33 cellular contexts compared by ENCODE assay signal in the genomic region with DNA sequence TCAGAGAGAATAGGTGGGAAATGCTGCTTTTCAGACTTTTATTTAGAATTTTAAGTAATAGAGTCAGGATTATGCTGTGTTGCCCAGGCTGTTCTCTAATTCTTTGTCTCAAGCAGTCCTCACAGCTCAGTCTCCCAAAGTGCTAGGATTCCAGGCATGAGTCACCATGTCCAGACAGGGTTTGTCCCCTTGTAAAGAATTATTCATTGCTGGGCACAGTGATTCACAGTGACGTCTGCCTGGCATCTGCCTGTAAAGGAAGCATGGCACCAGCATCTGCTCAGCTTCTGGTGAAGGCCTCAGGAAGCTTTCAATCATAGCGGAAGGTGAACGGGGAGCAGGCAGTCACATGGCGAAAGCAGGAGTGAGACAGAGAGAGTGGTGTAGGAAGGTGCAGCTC. TPM values are rescaled to one million over a fixed set of nuclear protein-coding genes. Genes with fewer than 3 reads are reported as not detected.
DNase-seq lines count a peak whose midpoint lies in the region; ATAC-seq, FAIRE-seq and TF ChIP-seq lines count a peak whose summit lies in the region.
"Had no signal": no experiment of that assay in that cellular context is flagged by ENCODE, and none has a peak within 500 bp of the region (broad histone marks: within the 10 kb centered on the region; RNA-seq: fewer than 3 reads in every experiment).

No MANE protein-coding gene starts in this region.

- H4K91ac ChIP-seq in trophoblast cell (ENCODE audit: low read depth, low read length): no peak overlapping the region

- H3K36me3 ChIP-seq in GM23248 (ENCODE audit: low read depth): peaks cover 11% of the 10 kb centered on the region; the same call in 1 of the 2 replicates
- H3K36me3 ChIP-seq in PC-3 (ENCODE audit: low read depth, low read length): peaks cover 36% of the 10 kb centered on the region
- no peaks in the 10 kb centered on the region for H3K36me3 ChIP-seq in bronchial epithelial cell (ENCODE audit: control insufficient read depth, insufficient read depth, low read length)
- H3K36me3 ChIP-seq in trophoblast cell (ENCODE audit: control insufficient read depth in 1 of 2, insufficient read depth in 2 of 2, low read length in 2 of 2): peaks cover 4 to 8% of the 10 kb centered on the region in 2 experiments

- peaks cover under 1% of the 10 kb centered on the region for H3K79me1 ChIP-seq in trophoblast cell (ENCODE audit: low read length)

- in situ Hi-C loops in GM23248 (cut with MboI): no loop called here

- H3K27me3 ChIP-seq in GM23248 (replicated peaks; ENCODE audit: insufficient read depth) (no peaks in the 10 kb centered on the region), PC-3 (ENCODE audit: low read length) (no peaks in the 10 kb centered on the region), bronchial epithelial cell (ENCODE audit: control insufficient read depth, insufficient read depth, low read length) (no peaks in the 10 kb centered on the region), trophoblast cell (ENCODE audit: insufficient read depth, low read length) (no peaks in the 10 kb centered on the region)
- H3K27me3 ChIP-seq: BLaER1 treated with 17β-estradiol and CSF1 and Interleukin-3, amounts not matched to agents 10 nM and 100 nM; gastrocnemius medialis; ovary; transverse colon had no signal

- H3K23ac ChIP-seq in trophoblast cell (ENCODE audit: low read length): no peak overlapping the region

- H2BK120ac ChIP-seq in trophoblast cell (ENCODE audit: insufficient read depth, low read length, poor library complexity): no peak overlapping the region

- H3K9ac ChIP-seq in GM23248 (no peak overlapping the region), PC-3 (ENCODE audit: low read length) (no peak overlapping the region), trophoblast cell (ENCODE audit: low read length) (no peak overlapping the region)
- H3K9ac ChIP-seq: BLaER1 treated with 17β-estradiol and CSF1 and Interleukin-3, amounts not matched to agents 10 nM and 100 nM had no signal

- peak overlapping the region; percentile 38 for H3K27ac ChIP-seq in GM23248
- H3K27ac ChIP-seq in PC-3 (ENCODE audit: low read length): no peak overlapping the region
- H3K27ac ChIP-seq in trophoblast cell (ENCODE audit: low read depth, low read length): no peak overlapping the region
- H3K27ac ChIP-seq: gastrocnemius medialis, ovary, skin epidermis, transverse colon had no signal

- no peak overlapping the region for H3K14ac ChIP-seq in trophoblast cell (ENCODE audit: low read length)

- CTCF ChIA-PET in PC-3 (lab: Charles Lee): no interaction called here

- peak; percentile 19; the same call in 1 of the 2 replicates for ATAC-seq in PC-3
- ATAC-seq: activated naive CD8-positive, alpha-beta T cell treated with anti-CD3 and anti-CD28 coated beads, Interleukin-2, amount 50 U/mL, for 24 hours; activated T-cell treated with anti-CD3 and anti-CD28 coated beads, Interleukin-2, amount 50 U/mL, for 72 hours; effector memory CD8-positive, alpha-beta T cell; gastrocnemius medialis; HCT116; stimulated activated memory B cell treated with anti-CD40 and anti-IgM and Interleukin-4, amounts not matched to agents 10 μg/mL and 1 μg/mL and 100 μg/mL, for 72 hours; T-cell had no signal

- BruUV-seq in PC-3 (replicated peaks; lab: Mats Ljungman, UMichigan): no TSS peak

- no peak overlapping the region for H2BK12ac ChIP-seq in trophoblast cell (ENCODE audit: low read length)

- H3K4me2 ChIP-seq in GM23248 (ENCODE audit: unreplicated experiment): no peak overlapping the region
- no peak overlapping the region for H3K4me2 ChIP-seq in PC-3 (ENCODE audit: low read length)
- no peak overlapping the region for H3K4me2 ChIP-seq in trophoblast cell (ENCODE audit: low read length)

- H2BK5ac ChIP-seq in trophoblast cell (ENCODE audit: low read depth, low read length, poor library complexity): no peak overlapping the region

- H3K9me3 ChIP-seq in GM23248 (ENCODE audit: low read depth): peaks cover 16% of the 10 kb centered on the region
- H3K9me3 ChIP-seq in PC-3 (ENCODE audit: low read length): peaks cover 48% of the 10 kb centered on the region
- peaks cover 19% of the 10 kb centered on the region for H3K9me3 ChIP-seq in trophoblast cell (ENCODE audit: insufficient read depth, low read depth, low read length)

- no peak overlapping the region for H3K4ac ChIP-seq in trophoblast cell (ENCODE audit: low read depth, low read length)

- WGBS in GM23248 (ENCODE audit: low coverage in 1 of 2, low lambda C conversion rate in 2 of 2, missing lambda C conversion rate in 2 of 2), 2 experiments: 69 to 71% methylated on average over 4 of the region's 4 CpGs
- no CpG with 5 or more reads among the region's 4 CpGs for WGBS in trophoblast cell (ENCODE audit: extremely low coverage, insufficient coverage, insufficient read length)

- H3K4me1 ChIP-seq in GM23248 (ENCODE audit: insufficient read depth) (0 out of 2 replicates have a peak, but pooled peaks cover 5% of the 10 kb centered on the region), PC-3 (ENCODE audit: insufficient read depth, low read length) (no peaks in the 10 kb centered on the region), trophoblast cell (ENCODE audit: control insufficient read depth in 1 of 2, insufficient read depth in 2 of 2, low read length in 2 of 2) (no peaks in the 10 kb centered on the region)
- H3K4me1 ChIP-seq: gastrocnemius medialis had no signal

- no peaks in the 10 kb centered on the region for H3K79me2 ChIP-seq in GM23248 (ENCODE audit: insufficient read depth)
- H3K79me2 ChIP-seq in PC-3 (ENCODE audit: low read length): no peaks in the 10 kb centered on the region
- H3K79me2 ChIP-seq in trophoblast cell (ENCODE audit: control insufficient read depth, insufficient read depth, low read length, poor library complexity): no peaks in the 10 kb centered on the region

- H4K12ac ChIP-seq in trophoblast cell (ENCODE audit: low read depth, low read length): no peak overlapping the region

- peaks cover 6% of the 10 kb centered on the region for H3F3A ChIP-seq in GM23248 (ENCODE audit: insufficient read depth)
- H3F3A ChIP-seq in PC-3 (ENCODE audit: low read length, unreplicated experiment): no peaks in the 10 kb centered on the region

- H2AK5ac ChIP-seq in trophoblast cell (ENCODE audit: low read length): no peak overlapping the region

- DNase-seq in GM23248: peak; percentile 72
- DNase-seq in PC-3: peak; percentile 61
- DNase-seq in bronchial epithelial cell (ENCODE audit: low read depth): peak; percentile 86
- DNase-seq in trophoblast cell: peak; percentile 61 to 65
- DNase-seq in KG1 (lab: John Stamatoyannopoulos, UW): no peak
- DNase-seq in pons (ENCODE audit: low spot score): no peak
- DNase-seq in NCI-H524 treated with DMSO at 0.1 percent for 48 hours (lab: John Stamatoyannopoulos, UW): no peak
- DNase-seq: activated CD4-positive, alpha-beta T cell treated with anti-CD3 and anti-CD28 coated beads, Interleukin-2, amount 50 U/mL, for 48 hours; activated CD4-positive, CD25-positive, alpha-beta regulatory T cell treated with anti-CD3 and anti-CD28 coated beads, Interleukin-2, amount 50 U/mL, for 72 hours; activated naive CD4-positive, alpha-beta T cell; activated naive CD8-positive, alpha-beta T cell treated with anti-CD3 and anti-CD28 coated beads, Interleukin-2, amount 50 U/mL, for 24 hours; activated T-cell treated with anti-CD3 and anti-CD28 coated beads, Interleukin-2, amount 50 U/mL, for 72 hours; central memory CD4-positive, alpha-beta T cell; cortex of kidney; DMS153; effector memory CD8-positive, alpha-beta T cell; gastrocnemius medialis; hippocampal formation; NCI-H1105; NCI-H1930; NCI-H2171 treated with DMSO at 0.1 percent for 48 hours; NCI-H510A; nephron progenitor cell; NK-92 treated with Interleukin-12 subunit alpha and Interleukin-12 subunit beta, amount 100 ng/mL, for 24 hours; ovary; retina; RPMI8226; T-cell; transverse colon had no signal

- POLR2A ChIA-PET in PC-3 (lab: Charles Lee; ENCODE audit: unreplicated experiment): no interaction called here

- H4K20me1 ChIP-seq in GM23248 (ENCODE audit: insufficient read depth) (no peaks in the 10 kb centered on the region), PC-3 (ENCODE audit: low read length) (no peaks in the 10 kb centered on the region)
- H4K20me1 ChIP-seq: BLaER1 treated with 17β-estradiol and CSF1 and Interleukin-3, amounts not matched to agents 10 nM and 100 nM had no signal

- no peaks in the 10 kb centered on the region for H3K9me2 ChIP-seq in GM23248 (ENCODE audit: insufficient read depth)
- H3K9me2 ChIP-seq in PC-3 (replicated peaks; ENCODE audit: low read length): no peaks in the 10 kb centered on the region

- H3K4me3 ChIP-seq in GM23248 (no peak overlapping the region), PC-3 (ENCODE audit: low read length) (no peak overlapping the region), bronchial epithelial cell (ENCODE audit: low read depth, low read length) (no peak overlapping the region), trophoblast cell (ENCODE audit: low read depth, low read length) (no peak overlapping the region)
- H3K4me3 ChIP-seq: gastrocnemius medialis, ovary, skin epidermis, transverse colon had no signal

- TF ChIP-seq CTCF in PC-3 (conservative IDR thresholded peaks at IDR 0.05; ENCODE audit: low read depth, low read length) (no peak), bronchial epithelial cell (IDR thresholded peaks at IDR 0.05; ENCODE audit: insufficient read depth, low read length, severe bottlenecking) (no peak)

- H3K18ac ChIP-seq in trophoblast cell (ENCODE audit: low read length): no peak overlapping the region

- H4K8ac ChIP-seq in trophoblast cell (ENCODE audit: low read depth, low read length): no peak overlapping the region

- H2AFZ ChIP-seq in GM23248 (no peak overlapping the region), PC-3 (ENCODE audit: low read length) (no peak overlapping the region), trophoblast cell (ENCODE audit: insufficient read depth, low read length, poor library complexity) (no peak overlapping the region)

- intact Hi-C loops in PC-3 (cut with micrococcal nuclease): no loop called here

- peak; percentile 23 for FAIRE-seq in bronchial epithelial cell (lab: Jason Lieb, UNC)

RNA-seq across cellular contexts. Expression of a gene that starts 17.7 kb away (rescaled TPM):
- 0.63 and 1.8 TPM in 2 replicates for total RNA-seq in GM23248 (2014; rRNA removed; shearing (Covaris generic))
- 1.4 and 1.6 TPM in 2 replicates for polyA plus RNA-seq in GM23248 (2016; fragmentation: Nextera tagmentation; extraction: Ambion mirVana)
- total RNA-seq in PC-3 (2014; rRNA removed): 0.33 TPM in 1 of 2 replicates, not detected in the other
- total RNA-seq in bronchial epithelial cell: 0.79 and 1.3 TPM in 2 replicates
- polyA plus RNA-seq in trophoblast cell (2013): 1.9 and 2.1 TPM in 2 replicates

RNA-seq across cellular contexts. Expression of a gene that starts 53.0 kb away (rescaled TPM):
- total RNA-seq in GM23248 (2014; rRNA removed; shearing (Covaris generic)): 1.5 and 7.6 TPM in 2 replicates
- polyA plus RNA-seq in GM23248 (2016; fragmentation: Nextera tagmentation; extraction: Ambion mirVana): 4.2 and 5.0 TPM in 2 replicates
- total RNA-seq in PC-3 (2014; rRNA removed) (5.4 and 7.8 TPM in 2 replicates), bronchial epithelial cell (5.5 and 8.8 TPM in 2 replicates)
- polyA plus RNA-seq in trophoblast cell (2013): 5.0 and 5.5 TPM in 2 replicates

RNA-seq across cellular contexts. Expression of a gene that starts 57.6 kb away (rescaled TPM):
- 6.3 and 6.8 TPM in 2 replicates for total RNA-seq in GM23248 (2014; rRNA removed; shearing (Covaris generic))
- 3.2 TPM in 2 replicates for polyA plus RNA-seq in GM23248 (2016; fragmentation: Nextera tagmentation; extraction: Ambion mirVana)
- total RNA-seq in PC-3 (2014; rRNA removed): 6.7 and 9.5 TPM in 2 replicates
- total RNA-seq in bronchial epithelial cell: 9.5 and 10.0 TPM in 2 replicates
- polyA plus RNA-seq in trophoblast cell (2013): 4.1 and 4.2 TPM in 2 replicates

Comparison
In these comparisons a context has a peak if more than half of its experiments do, and no peak if none do; other contexts are left out.
1. DNase-seq: peak in GM23248 (single experiment), PC-3 (single experiment), bronchial epithelial cell (single experiment) and trophoblast cell (2 of 2); none in KG1 (single experiment), pons (single experiment) and NCI-H524 treated with DMSO at 0.1 percent for 48 hours (single experiment).